In genomic region chr4:98662619-98663225, GRCh38 we compare ENCODE assay signal across 8 cellular contexts. TPM values are rescaled to one million over a fixed set of nuclear protein-coding genes. Genes with fewer than 3 reads are reported as not detected.
DNase-seq lines count a peak whose midpoint lies in the region; ATAC-seq and TF ChIP-seq lines count a peak whose summit lies in the region.
"Had no signal": no experiment of that assay in that cellular context is flagged by ENCODE, and none has a peak within 500 bp of the region (broad histone marks: within the 10 kb centered on the region; RNA-seq: fewer than 3 reads in every experiment).

No MANE protein-coding gene starts in this region.

- intact Hi-C loops in activated B cell treated with CpG ODN at 0.5 μM for 24 hours (cut with micrococcal nuclease): loop anchor here (1.0 to 5.0 kb wide), 10 partner anchors 144 to 1285 kb away; partner anchors contain the start of genes DAPP1, DNAJB14, EIF4E and METAP1
- intact Hi-C loops in tibial artery (cut with DNase I; ENCODE audit: low total_unique reads): no loop called here

- CTCF ChIA-PET in activated B cell treated with CpG ODN at 0.5 μM for 24 hours (lab: Charles Lee): no interaction called here

- H3K27ac ChIP-seq in tibial artery: no peak overlapping the region

- no peaks in the 10 kb centered on the region for H3K36me3 ChIP-seq in tibial artery

- DNase-seq in activated B cell treated with CpG ODN at 0.5 μM for 24 hours: peak; percentile 18
- DNase-seq in epithelial cell of esophagus (ENCODE audit: low read depth): peak; percentile 69
- DNase-seq in stimulated activated naive CD8-positive, alpha-beta T cell treated with anti-CD3 and anti-CD28 coated beads, Interleukin-15, amount 100 ng/mL, for 72 hours: peak; percentile 50 to 61
- DNase-seq in tibial artery: no peak

- no peaks in the 10 kb centered on the region for H3K9me3 ChIP-seq in tibial artery

- peak overlapping the region; percentile 71 for H3K4me3 Mint-ChIP-seq in activated B cell treated with CpG ODN at 0.5 μM for 24 hours
- peak overlapping the region; percentile 80 to 87 for H3K4me3 Mint-ChIP-seq in stimulated activated naive CD8-positive, alpha-beta T cell treated with anti-CD3 and anti-CD28 coated beads, Interleukin-15, amount 100 ng/mL, for 72 hours

- no peaks in the 10 kb centered on the region for H3K27me3 ChIP-seq in tibial artery

- H3K9me3 Mint-ChIP-seq in activated B cell treated with CpG ODN at 0.5 μM for 24 hours: no peaks in the 10 kb centered on the region
- H3K9me3 Mint-ChIP-seq in stimulated activated naive CD8-positive, alpha-beta T cell treated with anti-CD3 and anti-CD28 coated beads, Interleukin-15, amount 100 ng/mL, for 72 hours: peaks cover 0 to 19% of the 10 kb centered on the region in 2 donors

- peaks cover 0 to 15% (median 5%) of the 10 kb centered on the region in 4 donors for H3K4me1 ChIP-seq in tibial artery

- peak overlapping the region; percentile 93 for H3K27ac Mint-ChIP-seq in activated B cell treated with CpG ODN at 0.5 μM for 24 hours
- peak overlapping the region; percentile 99 to 100 for H3K27ac Mint-ChIP-seq in stimulated activated naive CD8-positive, alpha-beta T cell treated with anti-CD3 and anti-CD28 coated beads, Interleukin-15, amount 100 ng/mL, for 72 hours

- H3K27me3 Mint-ChIP-seq in activated B cell treated with CpG ODN at 0.5 μM for 24 hours: no peaks in the 10 kb centered on the region
- no peaks in the 10 kb centered on the region for H3K27me3 Mint-ChIP-seq in stimulated activated naive CD8-positive, alpha-beta T cell treated with anti-CD3 and anti-CD28 coated beads, Interleukin-15, amount 100 ng/mL, for 72 hours

- H3K36me3 Mint-ChIP-seq in activated B cell treated with CpG ODN at 0.5 μM for 24 hours (ENCODE audit: low read depth): no peaks in the 10 kb centered on the region

- POLR2A ChIA-PET in activated B cell treated with CpG ODN at 0.5 μM for 24 hours (lab: Charles Lee): interaction anchor here (1.9 to 2.1 kb wide), 2 partner anchors 333 to 401 kb away, joined by 4 to 6 read pairs; partner anchors contain the start of genes METAP1 and RAP1GDS1

- H3K4me1 Mint-ChIP-seq in activated B cell treated with CpG ODN at 0.5 μM for 24 hours: peaks cover 54% of the 10 kb centered on the region
- H3K4me1 Mint-ChIP-seq in stimulated activated naive CD8-positive, alpha-beta T cell treated with anti-CD3 and anti-CD28 coated beads, Interleukin-15, amount 100 ng/mL, for 72 hours: peaks cover 64% of the 10 kb centered on the region

- H3K4me3 ChIP-seq in epithelial cell of esophagus (ENCODE audit: low read length): no peak overlapping the region
- no peak overlapping the region for H3K4me3 ChIP-seq in tibial artery

- peak; percentile 3 for ATAC-seq in HG03064 (IDR thresholded peaks at IDR 0.05; ENCODE audit: low read depth, unreplicated experiment)
- no peak for ATAC-seq in activated B cell treated with CpG ODN at 0.5 μM for 24 hours (ENCODE audit: low read depth)
- ATAC-seq in stimulated activated naive CD8-positive, alpha-beta T cell treated with anti-CD3 and anti-CD28 coated beads, Interleukin-15, amount 100 ng/mL, for 72 hours: peak; percentile 35
- no peak for ATAC-seq in GM18519 (IDR thresholded peaks at IDR 0.05; ENCODE audit: low FRiP score, unreplicated experiment)
- ATAC-seq in GM19328 (IDR thresholded peaks at IDR 0.05; ENCODE audit: unreplicated experiment): no peak

- no peak for TF ChIP-seq CTCF in activated B cell treated with CpG ODN at 0.5 μM for 24 hours (IDR thresholded peaks at IDR 0.05)
- no peak for TF ChIP-seq CTCF in epithelial cell of esophagus (IDR thresholded peaks at IDR 0.05; ENCODE audit: insufficient read depth, low read depth, low read length, missing control alignments)
- TF ChIP-seq CTCF in tibial artery (IDR thresholded peaks at IDR 0.05): no peak

RNA-seq across cellular contexts. Expression of gene TSPAN5, which starts 4.3 kb away (rescaled TPM):
- total RNA-seq in activated B cell treated with CpG ODN at 0.5 μM for 24 hours: 1.6 and 2.7 TPM in 2 replicates
- total RNA-seq: OCI-LY7 had no signal

Comparison
In these comparisons a context has a peak if more than half of its experiments do, and no peak if none do; other contexts are left out.
1. ATAC-seq: peak in HG03064 (single experiment) and stimulated activated naive CD8-positive, alpha-beta T cell treated with anti-CD3 and anti-CD28 coated beads, Interleukin-15, amount 100 ng/mL, for 72 hours (single experiment); none in activated B cell treated with CpG ODN at 0.5 μM for 24 hours (single experiment), GM18519 (single experiment) and GM19328 (single experiment).
2. DNase-seq: peak in activated B cell treated with CpG ODN at 0.5 μM for 24 hours (single experiment), epithelial cell of esophagus (single experiment) and stimulated activated naive CD8-positive, alpha-beta T cell treated with anti-CD3 and anti-CD28 coated beads, Interleukin-15, amount 100 ng/mL, for 72 hours (2 of 2); none in tibial artery (0 of 2).